In genomic region chr11:70802185-70802584, GRCh38 we compare ENCODE assay signal across 28 cellular contexts.
"Had no signal": no experiment of that assay in that cellular context is flagged by ENCODE, and none has a peak within 500 bp of the region (broad histone marks: within the 10 kb centered on the region; RNA-seq: fewer than 3 reads in every experiment).

No MANE protein-coding gene starts in this region.

- DNase-seq: stimulated activated CD4-positive, alpha-beta T cell treated with anti-CD3 and anti-CD28 coated beads, Interleukin-2, amount 100 ng/mL, for 48 hours; stimulated activated CD4-positive, alpha-beta T cell treated with anti-CD3 and anti-CD28 coated beads, Interleukin-4, amount 100 ng/mL, for 1 hour; stimulated activated CD4-positive, alpha-beta T cell treated with anti-CD3 and anti-CD28 coated beads, Interleukin-4, amount 100 ng/mL, for 24 hours; stimulated activated CD4-positive, alpha-beta T cell treated with anti-CD3 and anti-CD28 coated beads, Interleukin-4, amount 100 ng/mL, for 4 hours; stimulated activated CD8-positive, alpha-beta memory T cell treated with anti-CD3 and anti-CD28 coated beads, Interleukin-4, amount 100 ng/mL, for 48 hours; stimulated activated naive B cell treated with anti-CD40 and anti-IgM and Interleukin-4, amounts not matched to agents 10 μg/mL and 1 μg/mL and 100 μg/mL, for 72 hours; stimulated activated naive CD4-positive, alpha-beta T cell; stimulated activated naive CD4-positive, alpha-beta T cell treated with Interleukin-2 at 50 U/mL for 16 hours; stimulated activated naive CD8-positive, alpha-beta T cell treated with anti-CD3 and anti-CD28 coated beads, Interleukin-15, amount 100 ng/mL, for 72 hours; stimulated activated naive CD8-positive, alpha-beta T cell treated with anti-CD3 and anti-CD28 coated beads, Interleukin-15, Interleukin-2, amounts not matched to agents 100 U/mL and 50 U/mL, for 24 hours; stomach; substantia nigra; testis; thyroid gland; tibial artery; transverse colon; trophoblast cell; upper lobe of left lung; upper lobe of right lung; uterus had no signal

- H3K27ac Mint-ChIP-seq: stimulated activated effector memory CD8-positive, alpha-beta T cell treated with anti-CD3 and anti-CD28 coated beads, Interleukin-12 subunit alpha, Interleukin-12 subunit beta, amount 100 ng/mL, for 72 hours; stimulated activated memory B cell treated with anti-CD40 and anti-IgM and Interleukin-4, amounts not matched to agents 10 μg/mL and 1 μg/mL and 100 μg/mL, for 72 hours; stimulated activated naive B cell treated with anti-CD40 and anti-IgM and Interleukin-4, amounts not matched to agents 10 μg/mL and 1 μg/mL and 100 μg/mL, for 72 hours; stimulated activated naive CD8-positive, alpha-beta T cell treated with anti-CD3 and anti-CD28 coated beads, Interleukin-15, amount 100 ng/mL, for 72 hours; stimulated activated naive CD8-positive, alpha-beta T cell treated with anti-CD3 and anti-CD28 coated beads, Interleukin-15, Interleukin-2, amounts not matched to agents 100 ng/mL and 50 ng/mL, for 24 hours; type B pancreatic cell had no signal

- H3K36me3 ChIP-seq: suprapubic skin, thoracic aorta, tibial artery, tibial nerve, transverse colon, upper lobe of left lung, upper lobe of right lung, uterus, vagina had no signal

- H3K27me3 ChIP-seq: suprapubic skin, testis, thyroid gland, tibial nerve, transverse colon, upper lobe of left lung, upper lobe of right lung, uterus, vagina had no signal

- H3K4me1 ChIP-seq: stomach, suprapubic skin, thyroid gland, tibial artery, tibial nerve, transverse colon, upper lobe of right lung, uterus had no signal

- H3K4me1 Mint-ChIP-seq: stimulated activated effector memory CD8-positive, alpha-beta T cell treated with anti-CD3 and anti-CD28 coated beads, Interleukin-12 subunit alpha, Interleukin-12 subunit beta, amount 100 ng/mL, for 72 hours; stimulated activated memory B cell treated with anti-CD40 and anti-IgM and Interleukin-4, amounts not matched to agents 10 μg/mL and 1 μg/mL and 100 μg/mL, for 72 hours had no signal

- H3K27ac ChIP-seq: stomach, suprapubic skin, testis, thoracic aorta, thyroid gland, tibial artery, tibial nerve, transverse colon, upper lobe of left lung, upper lobe of right lung, uterus, vagina had no signal

- ATAC-seq: stimulated activated effector memory CD8-positive, alpha-beta T cell treated with anti-CD3 and anti-CD28 coated beads, Interleukin-12 subunit alpha, Interleukin-12 subunit beta, amount 100 ng/mL, for 72 hours; stimulated activated memory B cell treated with anti-CD40 and anti-IgM and Interleukin-4, amounts not matched to agents 10 μg/mL and 1 μg/mL and 100 μg/mL, for 72 hours; stimulated activated naive B cell treated with anti-CD40 and anti-IgM and Interleukin-4, amounts not matched to agents 10 μg/mL and 1 μg/mL and 100 μg/mL, for 72 hours; stimulated activated naive CD8-positive, alpha-beta T cell treated with anti-CD3 and anti-CD28 coated beads, Interleukin-15, amount 100 ng/mL, for 72 hours; stimulated activated naive CD8-positive, alpha-beta T cell treated with anti-CD3 and anti-CD28 coated beads, Interleukin-15, Interleukin-2, amounts not matched to agents 100 U/mL and 50 U/mL, for 24 hours; upper lobe of right lung had no signal

- H3K9me3 Mint-ChIP-seq: stimulated activated naive CD8-positive, alpha-beta T cell treated with anti-CD3 and anti-CD28 coated beads, Interleukin-15, Interleukin-2, amounts not matched to agents 100 ng/mL and 50 ng/mL, for 24 hours had no signal

- H3K4me3 ChIP-seq: stomach, suprapubic skin, testis, thoracic aorta, thyroid gland, tibial artery, tibial nerve, transverse colon, upper lobe of left lung, upper lobe of right lung, uterus, vagina had no signal

- H3K4me3 Mint-ChIP-seq: stimulated activated effector memory CD8-positive, alpha-beta T cell treated with anti-CD3 and anti-CD28 coated beads, Interleukin-12 subunit alpha, Interleukin-12 subunit beta, amount 100 ng/mL, for 72 hours; stimulated activated memory B cell treated with anti-CD40 and anti-IgM and Interleukin-4, amounts not matched to agents 10 μg/mL and 1 μg/mL and 100 μg/mL, for 72 hours; stimulated activated naive B cell treated with anti-CD40 and anti-IgM and Interleukin-4, amounts not matched to agents 10 μg/mL and 1 μg/mL and 100 μg/mL, for 72 hours; stimulated activated naive CD8-positive, alpha-beta T cell treated with anti-CD3 and anti-CD28 coated beads, Interleukin-15, amount 100 ng/mL, for 72 hours; stimulated activated naive CD8-positive, alpha-beta T cell treated with anti-CD3 and anti-CD28 coated beads, Interleukin-15, Interleukin-2, amounts not matched to agents 100 ng/mL and 50 ng/mL, for 24 hours; type B pancreatic cell had no signal

- H3K9me3 ChIP-seq: stomach, suprapubic skin, testis, thoracic aorta, thyroid gland, tibial artery, transverse colon, upper lobe of left lung, upper lobe of right lung, uterus, vagina had no signal

- H3K27me3 Mint-ChIP-seq: type B pancreatic cell had no signal

- H3K36me3 Mint-ChIP-seq: stimulated activated effector memory CD8-positive, alpha-beta T cell treated with anti-CD3 and anti-CD28 coated beads, Interleukin-12 subunit alpha, Interleukin-12 subunit beta, amount 100 ng/mL, for 72 hours; stimulated activated memory B cell treated with anti-CD40 and anti-IgM and Interleukin-4, amounts not matched to agents 10 μg/mL and 1 μg/mL and 100 μg/mL, for 72 hours; stimulated activated naive B cell treated with anti-CD40 and anti-IgM and Interleukin-4, amounts not matched to agents 10 μg/mL and 1 μg/mL and 100 μg/mL, for 72 hours had no signal
